Comparison of ENCODE assay signal across 9 cellular contexts in the genomic region with DNA sequence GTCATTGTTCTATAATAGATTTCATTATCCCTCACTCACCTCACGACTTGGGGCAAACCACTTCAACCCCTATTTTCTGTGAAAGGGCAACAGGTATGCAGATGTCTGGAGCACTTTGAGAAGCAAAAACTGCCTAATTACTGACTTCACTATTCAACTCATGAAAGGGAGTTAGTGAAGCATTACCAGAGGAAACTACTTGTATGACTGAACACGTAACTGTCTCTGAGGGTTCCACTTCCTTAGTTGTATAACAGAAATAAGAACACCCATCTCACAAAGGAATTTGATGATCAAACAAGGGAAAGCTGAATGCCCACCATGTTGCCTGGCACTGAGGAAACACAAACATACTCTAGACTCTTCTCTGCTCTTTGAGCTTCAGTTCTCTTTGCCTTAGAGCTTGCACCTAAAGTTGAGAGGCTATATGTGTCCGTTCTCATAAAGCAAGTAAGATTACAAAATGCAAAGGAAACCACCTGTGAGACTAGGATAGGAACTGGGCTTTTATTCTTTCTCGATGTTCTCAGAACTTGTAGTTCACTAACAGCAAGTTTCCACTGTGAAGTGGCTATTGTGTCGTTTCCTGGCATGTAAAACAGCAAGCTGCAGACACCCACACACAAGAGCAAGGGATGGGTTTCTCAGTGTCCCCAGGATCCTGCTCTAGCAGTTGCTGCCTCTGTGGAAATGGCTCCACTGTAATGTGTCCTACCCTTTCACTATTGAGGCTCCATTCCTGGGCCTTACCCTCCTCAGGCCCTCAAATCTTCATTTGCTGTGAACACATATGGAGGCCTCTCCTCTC. TPM values are rescaled to one million over a fixed set of nuclear protein-coding genes. Genes with fewer than 3 reads are reported as not detected.
DNase-seq lines count a peak whose midpoint lies in the region; ATAC-seq, FAIRE-seq and TF ChIP-seq lines count a peak whose summit lies in the region.
"Had no signal": no experiment of that assay in that cellular context is flagged by ENCODE, and none has a peak within 500 bp of the region (broad histone marks: within the 10 kb centered on the region; RNA-seq: fewer than 3 reads in every experiment).

No MANE protein-coding gene starts in this region.

- H4K8ac ChIP-seq in H9 (replicated peaks; ENCODE audit: insufficient read length, low read depth, low read length): no peak overlapping the region

- H3K56ac ChIP-seq in H9 (ENCODE audit: insufficient read length, low read depth, low read length): no peak overlapping the region

- DNase-seq in GM12892 (ENCODE audit: insufficient read length): no peak
- no peak for DNase-seq in astrocyte (ENCODE audit: low read depth)
- peak in 1 of 2 donors; percentile 77 for DNase-seq in stimulated activated effector memory CD8-positive, alpha-beta T cell treated with anti-CD3 and anti-CD28 coated beads, Interleukin-12 subunit alpha, Interleukin-12 subunit beta, amount 100 ng/mL, for 72 hours (ENCODE audit: low spot score in 2 of 2)
- no peak for DNase-seq in NCI-H446 treated with DMSO at 0.1 percent for 48 hours (lab: John Stamatoyannopoulos, UW)
- DNase-seq in H9: no peak
- DNase-seq in amniotic stem cell (lab: John Stamatoyannopoulos, UW): no peak

- H3K27ac ChIP-seq in astrocyte (ENCODE audit: low read depth, low read length) (no peak overlapping the region), H9 (ENCODE audit: insufficient read length, low read depth, low read length) (no peak overlapping the region)

- H3K79me1 ChIP-seq in H9 (ENCODE audit: insufficient read depth, low read depth, low read length, poor library complexity, severe bottlenecking): peaks cover 2% of the 10 kb centered on the region

- H2AFZ ChIP-seq in astrocyte (ENCODE audit: low read depth, low read length) (no peak overlapping the region), H9 (ENCODE audit: low read length) (no peak overlapping the region)

- no peak overlapping the region for H3K4ac ChIP-seq in H9 (ENCODE audit: low read depth, low read length)

- H3K36me3 Mint-ChIP-seq in IgD-negative memory B cell (peaks cover 3% of the 10 kb centered on the region), astrocyte (ENCODE audit: low read depth, unreplicated experiment) (peaks cover 4% of the 10 kb centered on the region), H9 (ENCODE audit: insufficient read depth in 1 of 3, low read depth in 3 of 3) (peaks cover 0 to 21% (median 18%) of the 10 kb centered on the region in 3 experiments; a peak in 5 of 7 replicates)
- peaks cover 75% of the 10 kb centered on the region for H3K36me3 Mint-ChIP-seq in stimulated activated effector memory CD8-positive, alpha-beta T cell treated with anti-CD3 and anti-CD28 coated beads, Interleukin-12 subunit alpha, Interleukin-12 subunit beta, amount 100 ng/mL, for 72 hours

- H3K27me3 Mint-ChIP-seq in IgD-negative memory B cell: peaks cover 1% of the 10 kb centered on the region
- H3K27me3 Mint-ChIP-seq in astrocyte (ENCODE audit: low read depth, unreplicated experiment): peaks cover 2% of the 10 kb centered on the region
- H3K27me3 Mint-ChIP-seq in H9 (ENCODE audit: low read depth): no peaks in the 10 kb centered on the region

- H2AK5ac ChIP-seq in H9 (ENCODE audit: insufficient read length, low read length): no peak overlapping the region

- H3K4me1 Mint-ChIP-seq in IgD-negative memory B cell: peaks cover 42 to 60% (median 52%) of the 10 kb centered on the region in 3 donors
- H3K4me1 Mint-ChIP-seq in astrocyte (ENCODE audit: low read depth, unreplicated experiment): peaks cover 28% of the 10 kb centered on the region
- peaks cover 43% of the 10 kb centered on the region for H3K4me1 Mint-ChIP-seq in stimulated activated effector memory CD8-positive, alpha-beta T cell treated with anti-CD3 and anti-CD28 coated beads, Interleukin-12 subunit alpha, Interleukin-12 subunit beta, amount 100 ng/mL, for 72 hours
- peaks cover 24 to 31% of the 10 kb centered on the region in 2 experiments for H3K4me1 Mint-ChIP-seq in H9

- peak overlapping the region; percentile 85 to 100 (median 99) for H3K27ac Mint-ChIP-seq in IgD-negative memory B cell
- peak overlapping the region; percentile 78 for H3K27ac Mint-ChIP-seq in astrocyte (ENCODE audit: unreplicated experiment)
- peak overlapping the region; percentile 98 for H3K27ac Mint-ChIP-seq in stimulated activated effector memory CD8-positive, alpha-beta T cell treated with anti-CD3 and anti-CD28 coated beads, Interleukin-12 subunit alpha, Interleukin-12 subunit beta, amount 100 ng/mL, for 72 hours
- no peak overlapping the region for H3K27ac Mint-ChIP-seq in H9

- no peak overlapping the region for H2BK120ac ChIP-seq in H9 (ENCODE audit: low read depth, low read length, poor library complexity, severe bottlenecking)

- no peak overlapping the region for H4K91ac ChIP-seq in H9 (ENCODE audit: insufficient read length, low read depth, low read length)

- no peak overlapping the region for H3K18ac ChIP-seq in H9 (ENCODE audit: insufficient read length, low read depth, low read length)

- TF ChIP-seq POLR2A in GM12892 (IDR thresholded peaks at IDR 0.05; ENCODE audit: low read depth, low read length): peak; percentile 94

- WGBS in H9 (ENCODE audit: extremely low coverage, insufficient read length, low lambda C conversion rate): no CpG with 5 or more reads among the region's 5 CpGs

- no peak overlapping the region for H3T11ph ChIP-seq in H9 (ENCODE audit: low read length)

- TF ChIP-seq CTCF in astrocyte (IDR thresholded peaks at IDR 0.05; ENCODE audit: insufficient read depth, low read depth, low read length): no peak
- TF ChIP-seq CTCF in H9 (conservative IDR thresholded peaks at IDR 0.05): no peak

- H3K4me3 Mint-ChIP-seq in IgD-negative memory B cell: peak overlapping the region; percentile 79 to 99 (median 99)
- H3K4me3 Mint-ChIP-seq in astrocyte (ENCODE audit: unreplicated experiment): peak overlapping the region; percentile 34
- H3K4me3 Mint-ChIP-seq in stimulated activated effector memory CD8-positive, alpha-beta T cell treated with anti-CD3 and anti-CD28 coated beads, Interleukin-12 subunit alpha, Interleukin-12 subunit beta, amount 100 ng/mL, for 72 hours: peak overlapping the region; percentile 99
- no peak overlapping the region for H3K4me3 Mint-ChIP-seq in H9

- no peaks in the 10 kb centered on the region for H3K9me3 ChIP-seq in astrocyte (ENCODE audit: insufficient read depth, low read depth, low read length)
- no peaks in the 10 kb centered on the region for H3K9me3 ChIP-seq in H9 (ENCODE audit: control insufficient read depth, low read depth, low read length)
- H3K9me3 ChIP-seq: thoracic aorta had no signal

- H4K20me1 ChIP-seq in astrocyte (ENCODE audit: insufficient read depth, low read length) (peaks cover 48% of the 10 kb centered on the region), H9 (ENCODE audit: control insufficient read depth, insufficient read depth, insufficient read length) (no peaks in the 10 kb centered on the region)

- H3K9me3 Mint-ChIP-seq in IgD-negative memory B cell: no peaks in the 10 kb centered on the region
- H3K9me3 Mint-ChIP-seq in astrocyte (ENCODE audit: unreplicated experiment): no peaks in the 10 kb centered on the region
- no peaks in the 10 kb centered on the region for H3K9me3 Mint-ChIP-seq in stimulated activated effector memory CD8-positive, alpha-beta T cell treated with anti-CD3 and anti-CD28 coated beads, Interleukin-12 subunit alpha, Interleukin-12 subunit beta, amount 100 ng/mL, for 72 hours
- H3K9me3 Mint-ChIP-seq in H9: no peaks in the 10 kb centered on the region

- H3K14ac ChIP-seq in H9 (ENCODE audit: insufficient read depth, low read length): no peak overlapping the region

- H2BK20ac ChIP-seq in H9 (ENCODE audit: low read depth, low read length, poor library complexity, severe bottlenecking): no peak overlapping the region

- H2BK12ac ChIP-seq in H9 (ENCODE audit: insufficient read length, low read depth, low read length): no peak overlapping the region

- H3K36me3 ChIP-seq in astrocyte (ENCODE audit: insufficient read depth, low read length): peaks cover 4% of the 10 kb centered on the region
- H3K36me3 ChIP-seq: thoracic aorta had no signal

- H3K23ac ChIP-seq in H9 (ENCODE audit: insufficient read length, low read depth, low read length): no peak overlapping the region

- FAIRE-seq in GM12892 (lab: Jason Lieb, UNC) (peak; percentile 98), astrocyte (lab: Jason Lieb, UNC) (no peak)

- H3K79me2 ChIP-seq in astrocyte (ENCODE audit: insufficient read depth, low read length): peaks cover 61% of the 10 kb centered on the region
- H3K79me2 ChIP-seq in H9 (ENCODE audit: insufficient read depth, low read length): peaks cover 5% of the 10 kb centered on the region; the same call in 1 of the 2 replicates

- ATAC-seq in GM21423 (IDR thresholded peaks at IDR 0.05; ENCODE audit: unreplicated experiment): peak; percentile 54
- peak; percentile 72 for ATAC-seq in stimulated activated effector memory CD8-positive, alpha-beta T cell treated with anti-CD3 and anti-CD28 coated beads, Interleukin-12 subunit alpha, Interleukin-12 subunit beta, amount 100 ng/mL, for 72 hours

- H3K4me3 ChIP-seq in astrocyte (ENCODE audit: insufficient read depth, low read depth, low read length): no peak overlapping the region

- no peak overlapping the region for H2BK5ac ChIP-seq in H9 (ENCODE audit: insufficient read length, low read length)

- no peak overlapping the region for H4K5ac ChIP-seq in H9 (ENCODE audit: insufficient read length, low read depth, low read length)

- no peak overlapping the region for H3K9ac ChIP-seq in astrocyte (ENCODE audit: low read length)
- no peak overlapping the region for H3K9ac ChIP-seq in H9 (ENCODE audit: extremely low read depth, insufficient read length, low read length)

- H2BK15ac ChIP-seq in H9 (ENCODE audit: low read depth, low read length): no peak overlapping the region

- peaks cover 12% of the 10 kb centered on the region for H3K4me1 ChIP-seq in astrocyte (ENCODE audit: insufficient read depth, low read length)
- 0 out of 2 replicates have a peak, but pooled peaks cover 2% of the 10 kb centered on the region for H3K4me1 ChIP-seq in H9 (ENCODE audit: insufficient read depth, low read length)

- H3K4me2 ChIP-seq in astrocyte (ENCODE audit: low read length) (no peak overlapping the region), H9 (ENCODE audit: insufficient read depth, insufficient read length, low read length) (no peak overlapping the region)

- H3K27me3 ChIP-seq in astrocyte (ENCODE audit: insufficient read depth, low read length) (peaks cover 3% of the 10 kb centered on the region), H9 (ENCODE audit: insufficient read depth, low read length) (peaks cover 7% of the 10 kb centered on the region; the same call in 1 of the 2 replicates)

- peaks cover 17% of the 10 kb centered on the region for H3K23me2 ChIP-seq in H9 (ENCODE audit: insufficient read length, low read depth, low read length, poor library complexity, severe bottlenecking)

RNA-seq across cellular contexts. Expression of gene TMEM243, which starts 2.6 kb away (rescaled TPM):
- polyA plus RNA-seq in GM12892 (2012; ENCODE audit: missing spikeins): 125 TPM
- polyA plus RNA-seq in IgD-negative memory B cell: 125 TPM
- total RNA-seq in astrocyte (25.4 and 28.3 TPM in 2 replicates), H9 (2021) (23.5 and 23.7 TPM in 2 replicates)

Comparison
In these comparisons a context has a peak if more than half of its experiments do, and no peak if none do; other contexts are left out.
1. H3K27ac Mint-ChIP-seq: peak in IgD-negative memory B cell (3 of 3), astrocyte (single experiment) and stimulated activated effector memory CD8-positive, alpha-beta T cell treated with anti-CD3 and anti-CD28 coated beads, Interleukin-12 subunit alpha, Interleukin-12 subunit beta, amount 100 ng/mL, for 72 hours (single experiment); none in H9 (0 of 3).
2. H3K4me3 Mint-ChIP-seq: peak in IgD-negative memory B cell (4 of 4), astrocyte (single experiment) and stimulated activated effector memory CD8-positive, alpha-beta T cell treated with anti-CD3 and anti-CD28 coated beads, Interleukin-12 subunit alpha, Interleukin-12 subunit beta, amount 100 ng/mL, for 72 hours (single experiment); none in H9 (0 of 2).